Comparison of ENCODE assay signal across 10 cellular contexts in the genomic region with DNA sequence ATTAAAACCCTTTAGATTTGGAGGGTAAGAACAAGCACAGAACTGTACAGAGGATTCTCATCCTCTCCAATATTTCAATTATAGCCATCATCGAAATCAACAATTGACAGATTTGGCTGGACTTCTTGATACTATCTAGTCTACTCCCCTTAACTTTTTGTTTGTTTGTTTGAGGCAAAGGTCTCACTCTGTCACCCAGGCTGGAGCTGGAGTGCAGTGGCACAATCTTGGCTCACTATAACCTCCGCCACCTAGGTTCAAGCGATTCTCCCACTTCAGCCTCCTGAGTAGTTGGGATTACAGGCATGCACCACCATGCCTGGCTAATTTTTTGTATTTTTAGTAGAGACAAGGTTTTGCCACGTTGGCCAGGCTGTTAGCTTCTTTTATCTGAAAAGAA. TPM values are rescaled to one million over a fixed set of nuclear protein-coding genes. Genes with fewer than 3 reads are reported as not detected.
"Had no signal": no experiment of that assay in that cellular context is flagged by ENCODE, and none has a peak within 500 bp of the region (broad histone marks: within the 10 kb centered on the region; RNA-seq: fewer than 3 reads in every experiment).

No MANE protein-coding gene starts in this region.

RNA-seq across cellular contexts. Expression of gene EPHA1, which starts 6.4 kb away (rescaled TPM):
- total RNA-seq: cardiac septum, chondrocyte, dermis blood vessel endothelial cell, gastrocnemius medialis had no signal

RNA-seq across cellular contexts. Expression of gene TAS2R60, which starts 41.0 kb away (rescaled TPM):
- total RNA-seq: activated CD8-positive, alpha-beta T cell treated with anti-CD3 and anti-CD28 coated beads for 36 hours; activated T-cell treated with anti-CD3 and anti-CD28 coated beads, Interleukin-2, amount 50 U/mL, for 4 hours; activated T-helper 17 cell treated with anti-CD3 and anti-CD28 coated beads, Interleukin-2, amount 50 U/mL, for 72 hours; astrocyte; bronchial epithelial cell; cardiac septum; chondrocyte; dermis blood vessel endothelial cell; foreskin keratinocyte; gastrocnemius medialis had no signal
